2 cellular contexts compared by ENCODE assay signal in genomic region chr13:33025220-33025744, GRCh38.
TF ChIP-seq lines count a peak whose summit lies in the region.

No MANE protein-coding gene starts in this region.

TF ChIP-seq in GM23338, 12 proteins besides CTCF, POLR2A, EP300 and RAD21 (continued from another document):
- TF ChIP-seq, protein P1, sequence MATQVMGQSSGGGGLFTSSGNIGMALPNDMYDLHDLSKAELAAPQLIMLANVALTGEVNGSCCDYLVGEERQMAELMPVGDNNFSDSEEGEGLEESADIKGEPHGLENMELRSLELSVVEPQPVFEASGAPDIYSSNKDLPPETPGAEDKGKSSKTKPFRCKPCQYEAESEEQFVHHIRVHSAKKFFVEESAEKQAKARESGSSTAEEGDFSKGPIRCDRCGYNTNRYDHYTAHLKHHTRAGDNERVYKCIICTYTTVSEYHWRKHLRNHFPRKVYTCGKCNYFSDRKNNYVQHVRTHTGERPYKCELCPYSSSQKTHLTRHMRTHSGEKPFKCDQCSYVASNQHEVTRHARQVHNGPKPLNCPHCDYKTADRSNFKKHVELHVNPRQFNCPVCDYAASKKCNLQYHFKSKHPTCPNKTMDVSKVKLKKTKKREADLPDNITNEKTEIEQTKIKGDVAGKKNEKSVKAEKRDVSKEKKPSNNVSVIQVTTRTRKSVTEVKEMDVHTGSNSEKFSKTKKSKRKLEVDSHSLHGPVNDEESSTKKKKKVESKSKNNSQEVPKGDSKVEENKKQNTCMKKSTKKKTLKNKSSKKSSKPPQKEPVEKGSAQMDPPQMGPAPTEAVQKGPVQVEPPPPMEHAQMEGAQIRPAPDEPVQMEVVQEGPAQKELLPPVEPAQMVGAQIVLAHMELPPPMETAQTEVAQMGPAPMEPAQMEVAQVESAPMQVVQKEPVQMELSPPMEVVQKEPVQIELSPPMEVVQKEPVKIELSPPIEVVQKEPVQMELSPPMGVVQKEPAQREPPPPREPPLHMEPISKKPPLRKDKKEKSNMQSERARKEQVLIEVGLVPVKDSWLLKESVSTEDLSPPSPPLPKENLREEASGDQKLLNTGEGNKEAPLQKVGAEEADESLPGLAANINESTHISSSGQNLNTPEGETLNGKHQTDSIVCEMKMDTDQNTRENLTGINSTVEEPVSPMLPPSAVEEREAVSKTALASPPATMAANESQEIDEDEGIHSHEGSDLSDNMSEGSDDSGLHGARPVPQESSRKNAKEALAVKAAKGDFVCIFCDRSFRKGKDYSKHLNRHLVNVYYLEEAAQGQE (IDR thresholded peaks at IDR 0.05; ENCODE audit: unreplicated experiment) = no peak
- no peak for TF ChIP-seq ZNF114 (CRISPR knock-in tag; IDR thresholded peaks at IDR 0.05)
- TF ChIP-seq, protein P2, sequence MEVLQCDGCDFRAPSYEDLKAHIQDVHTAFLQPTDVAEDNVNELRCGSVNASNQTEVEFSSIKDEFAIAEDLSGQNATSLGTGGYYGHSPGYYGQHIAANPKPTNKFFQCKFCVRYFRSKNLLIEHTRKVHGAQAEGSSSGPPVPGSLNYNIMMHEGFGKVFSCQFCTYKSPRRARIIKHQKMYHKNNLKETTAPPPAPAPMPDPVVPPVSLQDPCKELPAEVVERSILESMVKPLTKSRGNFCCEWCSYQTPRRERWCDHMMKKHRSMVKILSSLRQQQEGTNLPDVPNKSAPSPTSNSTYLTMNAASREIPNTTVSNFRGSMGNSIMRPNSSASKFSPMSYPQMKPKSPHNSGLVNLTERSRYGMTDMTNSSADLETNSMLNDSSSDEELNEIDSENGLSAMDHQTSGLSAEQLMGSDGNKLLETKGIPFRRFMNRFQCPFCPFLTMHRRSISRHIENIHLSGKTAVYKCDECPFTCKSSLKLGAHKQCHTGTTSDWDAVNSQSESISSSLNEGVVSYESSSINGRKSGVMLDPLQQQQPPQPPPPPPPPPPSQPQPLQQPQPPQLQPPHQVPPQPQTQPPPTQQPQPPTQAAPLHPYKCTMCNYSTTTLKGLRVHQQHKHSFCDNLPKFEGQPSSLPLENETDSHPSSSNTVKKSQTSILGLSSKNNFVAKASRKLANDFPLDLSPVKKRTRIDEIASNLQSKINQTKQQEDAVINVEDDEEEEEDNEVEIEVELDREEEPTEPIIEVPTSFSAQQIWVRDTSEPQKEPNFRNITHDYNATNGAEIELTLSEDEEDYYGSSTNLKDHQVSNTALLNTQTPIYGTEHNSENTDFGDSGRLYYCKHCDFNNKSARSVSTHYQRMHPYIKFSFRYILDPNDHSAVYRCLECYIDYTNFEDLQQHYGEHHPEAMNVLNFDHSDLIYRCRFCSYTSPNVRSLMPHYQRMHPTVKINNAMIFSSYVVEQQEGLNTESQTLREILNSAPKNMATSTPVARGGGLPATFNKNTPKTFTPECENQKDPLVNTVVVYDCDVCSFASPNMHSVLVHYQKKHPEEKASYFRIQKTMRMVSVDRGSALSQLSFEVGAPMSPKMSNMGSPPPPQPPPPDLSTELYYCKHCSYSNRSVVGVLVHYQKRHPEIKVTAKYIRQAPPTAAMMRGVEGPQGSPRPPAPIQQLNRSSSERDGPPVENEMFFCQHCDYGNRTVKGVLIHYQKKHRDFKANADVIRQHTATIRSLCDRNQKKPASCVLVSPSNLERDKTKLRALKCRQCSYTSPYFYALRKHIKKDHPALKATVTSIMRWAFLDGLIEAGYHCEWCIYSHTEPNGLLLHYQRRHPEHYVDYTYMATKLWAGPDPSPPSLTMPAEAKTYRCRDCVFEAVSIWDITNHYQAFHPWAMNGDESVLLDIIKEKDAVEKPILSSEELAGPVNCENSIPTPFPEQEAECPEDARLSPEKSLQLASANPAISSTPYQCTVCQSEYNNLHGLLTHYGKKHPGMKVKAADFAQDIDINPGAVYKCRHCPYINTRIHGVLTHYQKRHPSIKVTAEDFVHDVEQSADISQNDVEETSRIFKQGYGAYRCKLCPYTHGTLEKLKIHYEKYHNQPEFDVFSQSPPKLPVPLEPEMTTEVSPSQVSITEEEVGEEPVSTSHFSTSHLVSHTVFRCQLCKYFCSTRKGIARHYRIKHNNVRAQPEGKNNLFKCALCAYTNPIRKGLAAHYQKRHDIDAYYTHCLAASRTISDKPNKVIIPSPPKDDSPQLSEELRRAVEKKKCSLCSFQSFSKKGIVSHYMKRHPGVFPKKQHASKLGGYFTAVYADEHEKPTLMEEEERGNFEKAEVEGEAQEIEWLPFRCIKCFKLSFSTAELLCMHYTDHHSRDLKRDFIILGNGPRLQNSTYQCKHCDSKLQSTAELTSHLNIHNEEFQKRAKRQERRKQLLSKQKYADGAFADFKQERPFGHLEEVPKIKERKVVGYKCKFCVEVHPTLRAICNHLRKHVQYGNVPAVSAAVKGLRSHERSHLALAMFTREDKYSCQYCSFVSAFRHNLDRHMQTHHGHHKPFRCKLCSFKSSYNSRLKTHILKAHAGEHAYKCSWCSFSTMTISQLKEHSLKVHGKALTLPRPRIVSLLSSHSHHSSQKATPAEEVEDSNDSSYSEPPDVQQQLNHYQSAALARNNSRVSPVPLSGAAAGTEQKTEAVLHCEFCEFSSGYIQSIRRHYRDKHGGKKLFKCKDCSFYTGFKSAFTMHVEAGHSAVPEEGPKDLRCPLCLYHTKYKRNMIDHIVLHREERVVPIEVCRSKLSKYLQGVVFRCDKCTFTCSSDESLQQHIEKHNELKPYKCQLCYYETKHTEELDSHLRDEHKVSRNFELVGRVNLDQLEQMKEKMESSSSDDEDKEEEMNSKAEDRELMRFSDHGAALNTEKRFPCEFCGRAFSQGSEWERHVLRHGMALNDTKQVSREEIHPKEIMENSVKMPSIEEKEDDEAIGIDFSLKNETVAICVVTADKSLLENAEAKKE (CRISPR knock-in tag; IDR thresholded peaks at IDR 0.05) = 0 out of 2 replicates have a peak, but pooled peaks have one; percentile 25
- no peak for TF ChIP-seq EZH2phosphoT487 (IDR thresholded peaks at IDR 0.05; ENCODE audit: unreplicated experiment)
- no peak for TF ChIP-seq ZNF331 (CRISPR knock-in tag; IDR thresholded peaks at IDR 0.05; ENCODE audit: low read depth)
- TF ChIP-seq STAT1 (IDR thresholded peaks at IDR 0.05; ENCODE audit: unreplicated experiment) = no peak

TF ChIP-seq in WTC11, 78 proteins besides CTCF, POLR2A, EP300 and RAD21 (continued from another document):
- TF ChIP-seq, protein P3, sequence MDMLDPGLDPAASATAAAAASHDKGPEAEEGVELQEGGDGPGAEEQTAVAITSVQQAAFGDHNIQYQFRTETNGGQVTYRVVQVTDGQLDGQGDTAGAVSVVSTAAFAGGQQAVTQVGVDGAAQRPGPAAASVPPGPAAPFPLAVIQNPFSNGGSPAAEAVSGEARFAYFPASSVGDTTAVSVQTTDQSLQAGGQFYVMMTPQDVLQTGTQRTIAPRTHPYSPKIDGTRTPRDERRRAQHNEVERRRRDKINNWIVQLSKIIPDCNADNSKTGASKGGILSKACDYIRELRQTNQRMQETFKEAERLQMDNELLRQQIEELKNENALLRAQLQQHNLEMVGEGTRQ (CRISPR knock-in tag; IDR thresholded peaks at IDR 0.05) = 0 out of 2 replicates have a peak, but pooled peaks have one; percentile 7
- no peak for TF ChIP-seq ESRRA (CRISPR knock-in tag; IDR thresholded peaks at IDR 0.05; ENCODE audit: borderline replicate concordance)
- no peak for TF ChIP-seq CBFB (CRISPR knock-in tag; IDR thresholded peaks at IDR 0.05; ENCODE audit: low read depth)
- TF ChIP-seq ZNF416 (CRISPR knock-in tag; IDR thresholded peaks at IDR 0.05) = no peak
- no peak for TF ChIP-seq PRDM15 (CRISPR knock-in tag; IDR thresholded peaks at IDR 0.05)
- TF ChIP-seq, protein P4, sequence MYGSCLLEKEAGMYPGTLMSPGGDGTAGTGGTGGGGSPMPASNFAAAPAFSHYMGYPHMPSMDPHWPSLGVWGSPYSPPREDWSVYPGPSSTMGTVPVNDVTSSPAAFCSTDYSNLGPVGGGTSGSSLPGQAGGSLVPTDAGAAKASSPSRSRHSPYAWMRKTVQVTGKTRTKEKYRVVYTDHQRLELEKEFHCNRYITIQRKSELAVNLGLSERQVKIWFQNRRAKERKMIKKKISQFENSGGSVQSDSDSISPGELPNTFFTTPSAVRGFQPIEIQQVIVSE (CRISPR knock-in tag; IDR thresholded peaks at IDR 0.05; ENCODE audit: borderline replicate concordance) = no peak
